ENCODE assay signal across 1 cellular context in genomic region chr20:8670900-8671229, GRCh38.
TF ChIP-seq lines count a peak whose summit lies in the region.

No MANE protein-coding gene starts in this region.

TF ChIP-seq in SK-N-SH, 30 proteins besides CTCF, POLR2A, EP300 and RAD21 (continued from another document):
- TF ChIP-seq, protein P1, sequence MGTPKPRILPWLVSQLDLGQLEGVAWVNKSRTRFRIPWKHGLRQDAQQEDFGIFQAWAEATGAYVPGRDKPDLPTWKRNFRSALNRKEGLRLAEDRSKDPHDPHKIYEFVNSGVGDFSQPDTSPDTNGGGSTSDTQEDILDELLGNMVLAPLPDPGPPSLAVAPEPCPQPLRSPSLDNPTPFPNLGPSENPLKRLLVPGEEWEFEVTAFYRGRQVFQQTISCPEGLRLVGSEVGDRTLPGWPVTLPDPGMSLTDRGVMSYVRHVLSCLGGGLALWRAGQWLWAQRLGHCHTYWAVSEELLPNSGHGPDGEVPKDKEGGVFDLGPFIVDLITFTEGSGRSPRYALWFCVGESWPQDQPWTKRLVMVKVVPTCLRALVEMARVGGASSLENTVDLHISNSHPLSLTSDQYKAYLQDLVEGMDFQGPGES (IDR thresholded peaks at IDR 0.05; ENCODE audit: low read depth, low read length) = no peak
- peak; percentile 71 for TF ChIP-seq CHD2 (IDR thresholded peaks at IDR 0.05; ENCODE audit: low read length, partially characterized antibody)
- TF ChIP-seq, protein P2, sequence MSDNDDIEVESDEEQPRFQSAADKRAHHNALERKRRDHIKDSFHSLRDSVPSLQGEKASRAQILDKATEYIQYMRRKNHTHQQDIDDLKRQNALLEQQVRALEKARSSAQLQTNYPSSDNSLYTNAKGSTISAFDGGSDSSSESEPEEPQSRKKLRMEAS (IDR thresholded peaks at IDR 0.05; ENCODE audit: low read depth) = no peak
